In genomic region chr4:143186202-143186601, GRCh38 we compare ENCODE assay signal across 8 cellular contexts. TPM values are rescaled to one million over a fixed set of nuclear protein-coding genes. Genes with fewer than 3 reads are reported as not detected.
DNase-seq lines count a peak whose midpoint lies in the region; ATAC-seq and TF ChIP-seq lines count a peak whose summit lies in the region.

No MANE protein-coding gene starts in this region.

- H3K36me3 ChIP-seq in kidney epithelial cell (ENCODE audit: control insufficient read depth, insufficient read depth, low read length): no peaks in the 10 kb centered on the region
- peaks cover 2% of the 10 kb centered on the region for H3K36me3 ChIP-seq in thoracic aorta

- H3K4me3 Mint-ChIP-seq in activated CD4-positive, alpha-beta T cell treated with anti-CD3 and anti-CD28 coated beads, Interleukin-2, amount 10 ng/mL, durations not matched to agents 7 days and 5 days: peak overlapping the region; percentile 93
- peak overlapping the region; percentile 94 for H3K4me3 Mint-ChIP-seq in activated naive CD8-positive, alpha-beta T cell

- DNase-seq in activated CD4-positive, alpha-beta T cell treated with anti-CD3 and anti-CD28 coated beads, Interleukin-2, amount 10 ng/mL, durations not matched to agents 7 days and 5 days: no peak
- no peak for DNase-seq in activated CD4-positive, alpha-beta T cell treated with anti-CD3 and anti-CD28 coated beads, Interleukin-2, amount 50 U/mL, for 4 hours
- DNase-seq in kidney epithelial cell (ENCODE audit: low read depth) (no peak), thoracic aorta (ENCODE audit: low spot score) (no peak), NCI-H146 treated with DMSO at 0.1 percent for 48 hours (lab: John Stamatoyannopoulos, UW; ENCODE audit: unreplicated experiment) (no peak), GM19238 (ENCODE audit: insufficient read length, low spot score) (no peak)

- H3K27me3 Mint-ChIP-seq in activated CD4-positive, alpha-beta T cell treated with anti-CD3 and anti-CD28 coated beads, Interleukin-2, amount 10 ng/mL, durations not matched to agents 7 days and 5 days: no peaks in the 10 kb centered on the region
- no peaks in the 10 kb centered on the region for H3K27me3 Mint-ChIP-seq in activated naive CD8-positive, alpha-beta T cell

- no peaks in the 10 kb centered on the region for H3K9me3 Mint-ChIP-seq in activated CD4-positive, alpha-beta T cell treated with anti-CD3 and anti-CD28 coated beads, Interleukin-2, amount 10 ng/mL, durations not matched to agents 7 days and 5 days
- H3K9me3 Mint-ChIP-seq in activated naive CD8-positive, alpha-beta T cell (ENCODE audit: low read depth): no peaks in the 10 kb centered on the region

- H3K4me1 ChIP-seq in thoracic aorta (ENCODE audit: control insufficient read depth in 1 of 2, low read depth in 2 of 2): peaks cover 29 to 61% of the 10 kb centered on the region in 2 donors

- H3K4me1 Mint-ChIP-seq in activated CD4-positive, alpha-beta T cell treated with anti-CD3 and anti-CD28 coated beads, Interleukin-2, amount 10 ng/mL, durations not matched to agents 7 days and 5 days: peaks cover 49% of the 10 kb centered on the region
- H3K4me1 Mint-ChIP-seq in activated naive CD8-positive, alpha-beta T cell (ENCODE audit: low read depth): peaks cover 70% of the 10 kb centered on the region

- POLR2A ChIA-PET in activated CD4-positive, alpha-beta T cell treated with anti-CD3 and anti-CD28 coated beads, Interleukin-2, amount 10 ng/mL, durations not matched to agents 7 days and 5 days (lab: Charles Lee): no interaction called here

- H3K36me3 Mint-ChIP-seq in activated CD4-positive, alpha-beta T cell treated with anti-CD3 and anti-CD28 coated beads, Interleukin-2, amount 10 ng/mL, durations not matched to agents 7 days and 5 days (ENCODE audit: low read depth): peaks cover 43% of the 10 kb centered on the region
- H3K36me3 Mint-ChIP-seq in activated naive CD8-positive, alpha-beta T cell: peaks cover 17% of the 10 kb centered on the region

- no peaks in the 10 kb centered on the region for H3K9me3 ChIP-seq in thoracic aorta

- ATAC-seq in thoracic aorta (ENCODE audit: insufficient number of reproducible peaks, low FRiP score, low read depth) (no peak), HG02884 (IDR thresholded peaks at IDR 0.05; ENCODE audit: unreplicated experiment) (no peak)

- H3K27ac Mint-ChIP-seq in activated CD4-positive, alpha-beta T cell treated with anti-CD3 and anti-CD28 coated beads, Interleukin-2, amount 10 ng/mL, durations not matched to agents 7 days and 5 days: peak overlapping the region; percentile 99
- H3K27ac Mint-ChIP-seq in activated naive CD8-positive, alpha-beta T cell: peak overlapping the region; percentile 95

- H3K27me3 ChIP-seq in kidney epithelial cell (ENCODE audit: control insufficient read depth, insufficient read depth, low read length) (no peaks in the 10 kb centered on the region), thoracic aorta (replicated peaks; ENCODE audit: insufficient read depth) (no peaks in the 10 kb centered on the region)

- H3K27ac ChIP-seq in thoracic aorta: no peak overlapping the region

- peak overlapping the region; percentile 67 for H3K4me3 ChIP-seq in kidney epithelial cell (ENCODE audit: low read depth, low read length)
- H3K4me3 ChIP-seq in thoracic aorta: peak overlapping the region; percentile 92

- CTCF ChIA-PET in activated CD4-positive, alpha-beta T cell treated with anti-CD3 and anti-CD28 coated beads, Interleukin-2, amount 10 ng/mL, durations not matched to agents 7 days and 5 days (lab: Charles Lee): no interaction called here

- TF ChIP-seq CTCF in kidney epithelial cell (IDR thresholded peaks at IDR 0.05; ENCODE audit: insufficient read depth, low read length, poor library complexity, severe bottlenecking) (no peak), thoracic aorta (IDR thresholded peaks at IDR 0.05) (no peak)

RNA-seq across cellular contexts. Expression of gene USP38, which starts 1.5 kb away (rescaled TPM):
- 10 to 100 TPM; 23.3 to 24.7 TPM for total RNA-seq in activated CD4-positive, alpha-beta T cell treated with anti-CD3 and anti-CD28 coated beads, Interleukin-2, amount 10 ng/mL, durations not matched to agents 7 days and 5 days
- total RNA-seq in kidney epithelial cell (27.7 and 30.5 TPM in 2 replicates), thoracic aorta (10 to 100 TPM; 20.7 to 22.9 TPM)
